Comparison of ENCODE assay signal across 13 cellular contexts in the genomic region with DNA sequence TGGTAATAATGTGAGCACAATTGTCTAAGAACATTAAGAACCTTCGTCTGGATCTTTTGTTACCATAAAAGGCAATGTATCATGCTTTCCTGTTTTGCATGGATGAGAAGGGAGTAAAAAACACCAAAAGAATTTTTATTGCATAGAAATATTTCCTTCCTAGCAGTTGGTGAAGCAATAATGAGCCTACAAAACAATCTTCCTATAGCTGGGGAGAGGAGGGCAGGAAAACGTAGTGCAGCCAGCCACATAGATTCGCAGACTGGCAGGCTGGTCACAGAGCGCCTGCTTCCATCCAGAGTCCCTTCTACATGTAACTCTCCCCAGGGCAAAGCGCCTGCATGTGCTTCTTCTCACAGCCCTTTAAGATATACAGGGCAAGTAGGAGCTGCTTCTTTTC.
A peak's percentile ranks its signal among the peaks of the same experiment; 100 is the strongest.
DNase-seq lines count a peak whose midpoint lies in the region; ATAC-seq and TF ChIP-seq lines count a peak whose summit lies in the region.
"Had no signal": no experiment of that assay in that cellular context is flagged by ENCODE, and none has a peak within 500 bp of the region (broad histone marks: within the 10 kb centered on the region; RNA-seq: fewer than 3 reads in every experiment).

No MANE protein-coding gene starts in this region.

- no peaks in the 10 kb centered on the region for H3F3A ChIP-seq in GM23338 (replicated peaks; ENCODE audit: low read depth)

- TF ChIP-seq CTCF in GM23338 (conservative IDR thresholded peaks at IDR 0.05; ENCODE audit: low read depth in 2 of 2) (no peak), WTC11 (IDR thresholded peaks at IDR 0.05) (no peak), hepatocyte (IDR thresholded peaks at IDR 0.05; ENCODE audit: poor library complexity) (no peak), GM20000 (IDR thresholded peaks at IDR 0.05; ENCODE audit: extremely low read depth, missing control alignments) (no peak), psoas muscle (IDR thresholded peaks at IDR 0.05) (no peak), suprapubic skin (IDR thresholded peaks at IDR 0.05) (no peak)

- H3K4me2 ChIP-seq in GM23338 (peak overlapping the region; percentile 30; the same call in 1 of the 2 replicates), hepatocyte (peak overlapping the region; percentile 29), skeletal muscle satellite cell (ENCODE audit: low read length) (peak overlapping the region; percentile 41)

- H3K4me1 Mint-ChIP-seq in GM23338 (peaks cover 8% of the 10 kb centered on the region), WTC11 (peaks cover 6% of the 10 kb centered on the region)

- H3K27ac ChIP-seq in GM23338 (ENCODE audit: low read depth) (no peak overlapping the region; the same call in 1 of the 2 replicates), hepatocyte (peak overlapping the region; percentile 91), psoas muscle (no peak overlapping the region), suprapubic skin (no peak overlapping the region)

- intact Hi-C loops in psoas muscle (cut with DNase I), result no loop called here

- H3K27me3 Mint-ChIP-seq in GM23338 (ENCODE audit: insufficient read depth, low read depth, poor library complexity) (no peaks in the 10 kb centered on the region), WTC11 (ENCODE audit: low read depth) (no peaks in the 10 kb centered on the region)
- H3K27me3 Mint-ChIP-seq: memory B cell had no signal

- H3K9me3 Mint-ChIP-seq in GM23338 (no peaks in the 10 kb centered on the region), WTC11 (no peaks in the 10 kb centered on the region)
- H3K9me3 Mint-ChIP-seq: memory B cell had no signal

- H3K9me3 ChIP-seq in hepatocyte (ENCODE audit: low read depth) (no peaks in the 10 kb centered on the region), skeletal muscle satellite cell (replicated peaks; ENCODE audit: low read length) (no peaks in the 10 kb centered on the region), psoas muscle (no peaks in the 10 kb centered on the region), suprapubic skin (no peaks in the 10 kb centered on the region)
- H3K9me3 ChIP-seq: tibial nerve had no signal

- H2AFZ ChIP-seq in GM23338 (no peak overlapping the region), hepatocyte (no peak overlapping the region)

- H3K79me2 ChIP-seq in GM23338 (replicated peaks; ENCODE audit: insufficient read depth), result no peaks in the 10 kb centered on the region
- H3K79me2 ChIP-seq in hepatocyte, result no peaks in the 10 kb centered on the region

- H3K36me3 Mint-ChIP-seq in GM23338 (ENCODE audit: low read depth) (no peaks in the 10 kb centered on the region), WTC11 (no peaks in the 10 kb centered on the region)

- H3K4me1 ChIP-seq in GM23338 (ENCODE audit: insufficient read depth) (peaks cover 7% of the 10 kb centered on the region; the same call in 1 of the 2 replicates), hepatocyte (ENCODE audit: insufficient read depth) (peaks cover 29% of the 10 kb centered on the region), skeletal muscle satellite cell (ENCODE audit: control insufficient read depth, insufficient read depth, low read length) (peaks cover 39% of the 10 kb centered on the region), psoas muscle (peaks cover 14% of the 10 kb centered on the region), suprapubic skin (peaks cover 12% of the 10 kb centered on the region)

- CTCF ChIA-PET in WTC11 (lab: Charles Lee), result no interaction called here

- H3K9me2 ChIP-seq in GM23338 (ENCODE audit: insufficient read depth), result no peaks in the 10 kb centered on the region
- H3K9me2 ChIP-seq in hepatocyte (replicated peaks; ENCODE audit: insufficient read depth), result no peaks in the 10 kb centered on the region

- H3K27me3 ChIP-seq in GM23338 (ENCODE audit: insufficient read depth) (no peaks in the 10 kb centered on the region), hepatocyte (no peaks in the 10 kb centered on the region), skeletal muscle satellite cell (ENCODE audit: control insufficient read depth, insufficient read depth, low read length) (no peaks in the 10 kb centered on the region), psoas muscle (ENCODE audit: insufficient read depth in 3 of 3, low read length in 2 of 3) (no peaks in the 10 kb centered on the region), suprapubic skin (no peaks in the 10 kb centered on the region)
- H3K27me3 ChIP-seq: tibial nerve had no signal

- TF ChIP-seq EP300 in suprapubic skin (IDR thresholded peaks at IDR 0.05), result no peak

- WGBS in hepatocyte (ENCODE audit: low lambda C conversion rate, missing lambda C conversion rate), result 43% methylated on average over 5 of the region's 5 CpGs
- 56 to 66% (median 58%) methylated on average over 5 of the region's 5 CpGs for WGBS in psoas muscle, 3 donors
- WGBS in suprapubic skin, result 63% methylated on average over 5 of the region's 5 CpGs

- H3K9ac ChIP-seq in skeletal muscle satellite cell (ENCODE audit: low read depth, low read length), result peak overlapping the region; percentile 56

- peak; percentile 53 for ATAC-seq in GM23338
- ATAC-seq in WTC11, result peak; percentile 57
- no peak for ATAC-seq in psoas muscle
- ATAC-seq: activated CD4-positive, CD25-positive, alpha-beta regulatory T cell treated with anti-CD3 and anti-CD28 coated beads, Interleukin-2, amount 50 U/mL, for 24 hours had no signal

- H3K36me3 ChIP-seq in GM23338 (ENCODE audit: insufficient read depth) (no peaks in the 10 kb centered on the region), hepatocyte (replicated peaks; ENCODE audit: insufficient read depth, low read depth) (no peaks in the 10 kb centered on the region), skeletal muscle satellite cell (ENCODE audit: insufficient read depth, low read length) (no peaks in the 10 kb centered on the region), psoas muscle (ENCODE audit: insufficient read depth in 1 of 2, low read depth in 1 of 2) (no peaks in the 10 kb centered on the region), suprapubic skin (no peaks in the 10 kb centered on the region)
- H3K36me3 ChIP-seq: tibial nerve had no signal

- H3K4me3 ChIP-seq in GM23338 (no peak overlapping the region), hepatocyte (no peak overlapping the region), skeletal muscle satellite cell (ENCODE audit: low read length) (no peak overlapping the region), psoas muscle (no peak overlapping the region), suprapubic skin (no peak overlapping the region)
- H3K4me3 ChIP-seq: tibial nerve had no signal

- H3K4me3 Mint-ChIP-seq in GM23338 (no peak overlapping the region), WTC11 (no peak overlapping the region)
- H3K4me3 Mint-ChIP-seq: memory B cell had no signal

- H4K20me1 ChIP-seq in GM23338 (replicated peaks; ENCODE audit: insufficient read depth), result no peaks in the 10 kb centered on the region
- H4K20me1 ChIP-seq in hepatocyte (ENCODE audit: insufficient read depth, poor library complexity, severe bottlenecking), result no peaks in the 10 kb centered on the region

- peak; percentile 6 for DNase-seq in GM23338 (ENCODE audit: low spot score)
- no peak for DNase-seq in WTC11 (ENCODE audit: low spot score)
- DNase-seq in hepatocyte (ENCODE audit: low spot score), result peak; percentile 60
- no peak for DNase-seq in GM20000 (ENCODE audit: low spot score)
- no peak for DNase-seq in psoas muscle
- no peak for DNase-seq in activated CD4-positive, alpha-beta T cell treated with anti-CD3 and anti-CD28 coated beads, Interleukin-2, amount 50 U/mL, for 1 hour
- DNase-seq in suprapubic skin (ENCODE audit: low spot score in 2 of 2), result no peak
- DNase-seq: activated naive CD4-positive, alpha-beta T cell; MM.1S had no signal

- no peak for TF ChIP-seq POLR2A in suprapubic skin (IDR thresholded peaks at IDR 0.05)

- H3K27ac Mint-ChIP-seq in GM23338, result peak overlapping the region; percentile 53
- 0 out of 2 replicates have a peak overlapping the region, but pooled peaks have one; percentile 9 for H3K27ac Mint-ChIP-seq in WTC11
- H3K27ac Mint-ChIP-seq: memory B cell had no signal

- POLR2A ChIA-PET in WTC11 (lab: Charles Lee), result no interaction called here

TF ChIP-seq in GM23338, 12 proteins besides CTCF, POLR2A, EP300 and RAD21 (continues in another document):
- TF ChIP-seq EZH2 (IDR thresholded peaks at IDR 0.05; ENCODE audit: low read depth, unreplicated experiment), result no peak
- TF ChIP-seq, protein P1, sequence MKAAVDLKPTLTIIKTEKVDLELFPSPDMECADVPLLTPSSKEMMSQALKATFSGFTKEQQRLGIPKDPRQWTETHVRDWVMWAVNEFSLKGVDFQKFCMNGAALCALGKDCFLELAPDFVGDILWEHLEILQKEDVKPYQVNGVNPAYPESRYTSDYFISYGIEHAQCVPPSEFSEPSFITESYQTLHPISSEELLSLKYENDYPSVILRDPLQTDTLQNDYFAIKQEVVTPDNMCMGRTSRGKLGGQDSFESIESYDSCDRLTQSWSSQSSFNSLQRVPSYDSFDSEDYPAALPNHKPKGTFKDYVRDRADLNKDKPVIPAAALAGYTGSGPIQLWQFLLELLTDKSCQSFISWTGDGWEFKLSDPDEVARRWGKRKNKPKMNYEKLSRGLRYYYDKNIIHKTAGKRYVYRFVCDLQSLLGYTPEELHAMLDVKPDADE (IDR thresholded peaks at IDR 0.05), result no peak
- TF ChIP-seq POLR2AphosphoS5 (IDR thresholded peaks at IDR 0.05; ENCODE audit: low read depth), result no peak

Comparison
In these comparisons a context has a peak if more than half of its experiments do, and no peak if none do; other contexts are left out.
1. ATAC-seq: peak in GM23338 (single experiment) and WTC11 (single experiment); none in psoas muscle (0 of 4).
2. DNase-seq: peak in GM23338 (single experiment) and hepatocyte (single experiment); none in WTC11 (single experiment), GM20000 (single experiment), psoas muscle (0 of 2), activated CD4-positive, alpha-beta T cell treated with anti-CD3 and anti-CD28 coated beads, Interleukin-2, amount 50 U/mL, for 1 hour (single experiment) and suprapubic skin (0 of 2).
3. Peak in every context shown above with its lines, with median percentiles within 50 percentile points of each other: H3K4me2 ChIP-seq.